Comparison of ENCODE assay signal across 23 cellular contexts in genomic region chr14:68214431-68214830, GRCh38.
DNase-seq lines count a peak whose midpoint lies in the region; ATAC-seq and TF ChIP-seq lines count a peak whose summit lies in the region.
"Had no signal": no experiment of that assay in that cellular context is flagged by ENCODE, and none has a peak within 500 bp of the region (broad histone marks: within the 10 kb centered on the region; RNA-seq: fewer than 3 reads in every experiment).

No MANE protein-coding gene starts in this region.

- H3K9me3 Mint-ChIP-seq in effector memory CD8-positive, alpha-beta T cell: no peaks in the 10 kb centered on the region
- H3K9me3 Mint-ChIP-seq: naive B cell had no signal

- no peak for ATAC-seq in effector memory CD8-positive, alpha-beta T cell (replicated peaks)
- no peak for ATAC-seq in HG03159 (IDR thresholded peaks at IDR 0.05; ENCODE audit: unreplicated experiment)
- ATAC-seq: activated CD8-positive, alpha-beta T cell treated with anti-CD3 and anti-CD28 coated beads, Interleukin-2, amount 10 ng/mL, durations not matched to agents 7 days and 5 days; heart left ventricle; left cardiac atrium had no signal

- H3K9me2 ChIP-seq in Karpas-422 (replicated peaks; ENCODE audit: insufficient read depth, low read length): no peaks in the 10 kb centered on the region

- H3K27me3 ChIP-seq in spleen (replicated peaks in 1 of 7) (no peaks in the 10 kb centered on the region), Karpas-422 (ENCODE audit: low read length) (no peaks in the 10 kb centered on the region)
- H3K27me3 ChIP-seq: adrenal gland; BLaER1 treated with 17β-estradiol and CSF1 and Interleukin-3, amounts not matched to agents 10 nM and 100 nM; heart left ventricle; right atrium auricular region had no signal

- no peak overlapping the region for H3K4me3 ChIP-seq in spleen
- no peak overlapping the region for H3K4me3 ChIP-seq in Karpas-422 (ENCODE audit: low read length)
- H3K4me3 ChIP-seq: adrenal gland; BLaER1 treated with 17β-estradiol and CSF1 and Interleukin-3, amounts not matched to agents 10 nM and 100 nM; heart left ventricle; right atrium auricular region had no signal

- no peak overlapping the region for H2AFZ ChIP-seq in Karpas-422 (ENCODE audit: low read length)

- intact Hi-C loops in spleen (cut with DNase I; ENCODE audit: low total_unique reads): no loop called here

- H4K20me1 ChIP-seq in Karpas-422 (ENCODE audit: insufficient read depth, low read depth, low read length): peaks cover 32% of the 10 kb centered on the region
- H4K20me1 ChIP-seq: BLaER1 treated with 17β-estradiol and CSF1 and Interleukin-3, amounts not matched to agents 10 nM and 100 nM had no signal

- peaks cover 40 to 47% of the 10 kb centered on the region in 2 donors for H3K4me1 Mint-ChIP-seq in effector memory CD8-positive, alpha-beta T cell (ENCODE audit: low read depth in 2 of 2)

- peaks cover 14 to 65% (median 35%) of the 10 kb centered on the region in 6 donors for H3K4me1 ChIP-seq in spleen
- no peaks in the 10 kb centered on the region for H3K4me1 ChIP-seq in Karpas-422 (ENCODE audit: low read length)

- no peak for TF ChIP-seq CTCF in spleen (IDR thresholded peaks at IDR 0.05 in 8 of 11, conservative IDR thresholded peaks at IDR 0.05 in 3 of 11)

- no peaks in the 10 kb centered on the region for H3K36me3 ChIP-seq in spleen
- no peaks in the 10 kb centered on the region for H3K36me3 ChIP-seq in Karpas-422 (ENCODE audit: insufficient read depth, low read length)
- H3K36me3 ChIP-seq: adrenal gland; BLaER1 treated with 17β-estradiol and CSF1 and Interleukin-3, amounts not matched to agents 10 nM and 100 nM; heart left ventricle; right atrium auricular region had no signal

- no peak overlapping the region for H3K4me2 ChIP-seq in Karpas-422 (ENCODE audit: low read depth, low read length, poor library complexity, severe bottlenecking)

- H3K79me2 ChIP-seq in Karpas-422 (ENCODE audit: low read length): no peaks in the 10 kb centered on the region

- H3K9me3 ChIP-seq in spleen: no peaks in the 10 kb centered on the region
- H3K9me3 ChIP-seq in Karpas-422 (ENCODE audit: low read length): no peaks in the 10 kb centered on the region
- H3K9me3 ChIP-seq: adrenal gland; BLaER1 treated with 17β-estradiol and CSF1 and Interleukin-3, amounts not matched to agents 10 nM and 100 nM; heart left ventricle; right atrium auricular region had no signal

- peaks cover under 1% of the 10 kb centered on the region for H3K36me3 Mint-ChIP-seq in effector memory CD8-positive, alpha-beta T cell (ENCODE audit: insufficient read depth)
- H3K36me3 Mint-ChIP-seq: naive B cell had no signal

- no peak for TF ChIP-seq POLR2A in spleen (IDR thresholded peaks at IDR 0.05)

- H3K4me3 Mint-ChIP-seq in effector memory CD8-positive, alpha-beta T cell: peak overlapping the region in 1 of 2 donors; percentile 12
- H3K4me3 Mint-ChIP-seq: activated CD8-positive, alpha-beta T cell treated with anti-CD3 and anti-CD28 coated beads, Interleukin-2, amount 10 ng/mL, durations not matched to agents 7 days and 5 days had no signal

- DNase-seq in NCI-H2029 (lab: John Stamatoyannopoulos, UW) (peak; percentile 15), NCI-H2029 treated with DMSO at 0.1 percent for 48 hours (lab: John Stamatoyannopoulos, UW) (no peak), NCI-H1092 treated with DMSO at 0.1 percent for 48 hours (lab: John Stamatoyannopoulos, UW) (peak; percentile 55), spleen (no peak), Karpas-422 (no peak), D341Med (ENCODE audit: low spot score) (no peak)
- no peak for DNase-seq in effector memory CD8-positive, alpha-beta T cell
- DNase-seq: activated CD4-positive, alpha-beta T cell treated with anti-CD3 and anti-CD28 coated beads for 1 hour; activated CD8-positive, alpha-beta T cell treated with anti-CD3 and anti-CD28 coated beads, Interleukin-2, amount 10 ng/mL, durations not matched to agents 7 days and 5 days; activated gamma-delta T cell treated with Interleukin-2 at 50 U/mL for 16 hours; adrenal gland; Calu3; HCEC 1CT; heart left ventricle; left cardiac atrium; mesendoderm; MM.1S; naive B cell; NCI-H1930; NCI-H524 treated with DMSO at 0.1 percent for 48 hours had no signal

- H3K27me3 Mint-ChIP-seq in effector memory CD8-positive, alpha-beta T cell: no peaks in the 10 kb centered on the region
- H3K27me3 Mint-ChIP-seq: naive B cell had no signal

- peak overlapping the region; percentile 65 to 76 for H3K27ac Mint-ChIP-seq in effector memory CD8-positive, alpha-beta T cell
- H3K27ac Mint-ChIP-seq: activated CD8-positive, alpha-beta T cell treated with anti-CD3 and anti-CD28 coated beads, Interleukin-2, amount 10 ng/mL, durations not matched to agents 7 days and 5 days had no signal

- 70 to 79% (median 77%) methylated on average over 4 of the region's 4 CpGs for WGBS in spleen, 5 donors

- H3K9ac ChIP-seq in Karpas-422 (ENCODE audit: low read length): no peak overlapping the region
- H3K9ac ChIP-seq: BLaER1 treated with 17β-estradiol and CSF1 and Interleukin-3, amounts not matched to agents 10 nM and 100 nM had no signal

- H3K27ac ChIP-seq in spleen (peak overlapping the region in 5 of 8 donors; percentile 12 to 41 (median 36)), Karpas-422 (ENCODE audit: low read length) (no peak overlapping the region)
- H3K27ac ChIP-seq: adrenal gland; BLaER1 treated with 17β-estradiol and CSF1 and Interleukin-3, amounts not matched to agents 10 nM and 100 nM; heart left ventricle; right atrium auricular region had no signal

Comparison
In these comparisons a context has a peak if more than half of its experiments do, and no peak if none do; other contexts are left out.
1. DNase-seq: peak in NCI-H2029 (single experiment) and NCI-H1092 treated with DMSO at 0.1 percent for 48 hours (single experiment); none in NCI-H2029 treated with DMSO at 0.1 percent for 48 hours (single experiment), effector memory CD8-positive, alpha-beta T cell (0 of 3), spleen (single experiment), Karpas-422 (single experiment) and D341Med (single experiment).